Comparison of ENCODE assay signal across 2 cellular contexts in the genomic region with DNA sequence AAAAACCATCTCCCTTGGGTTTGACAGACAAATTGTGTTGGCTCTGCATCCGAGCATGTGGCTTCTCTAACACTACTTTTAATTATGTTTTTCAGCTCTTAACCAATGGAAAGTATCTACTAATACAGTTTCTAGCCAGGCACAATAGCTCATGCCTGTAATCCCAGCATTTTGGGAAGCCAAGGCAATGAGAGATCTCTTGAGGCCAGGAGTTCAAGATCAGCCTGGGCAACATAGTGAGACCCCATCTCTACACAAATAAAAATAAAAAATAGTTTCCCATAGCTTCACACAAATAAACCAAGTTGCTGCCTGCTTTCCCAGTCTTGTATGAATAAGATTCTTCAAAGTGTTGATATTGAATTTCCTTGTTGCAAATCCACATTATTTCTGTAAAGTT.
TF ChIP-seq lines count a peak whose summit lies in the region.

No MANE protein-coding gene starts in this region.

TF ChIP-seq in IMR-90, 13 proteins besides CTCF, POLR2A, EP300 and RAD21:
- no peak for TF ChIP-seq BHLHE40 (IDR thresholded peaks at IDR 0.05; ENCODE audit: low read depth, low read length)

TF ChIP-seq in K562, 482 proteins besides CTCF, POLR2A, EP300 and RAD21:
- peak; percentile 34 for TF ChIP-seq RBM25 (IDR thresholded peaks at IDR 0.05; ENCODE audit: low read depth, low read length, severe bottlenecking)
- TF ChIP-seq ZNF121 (CRISPR knock-in tag; conservative IDR thresholded peaks at IDR 0.05) = peak; percentile 50; the same call in 1 of the 2 replicates
- TF ChIP-seq, protein P1, sequence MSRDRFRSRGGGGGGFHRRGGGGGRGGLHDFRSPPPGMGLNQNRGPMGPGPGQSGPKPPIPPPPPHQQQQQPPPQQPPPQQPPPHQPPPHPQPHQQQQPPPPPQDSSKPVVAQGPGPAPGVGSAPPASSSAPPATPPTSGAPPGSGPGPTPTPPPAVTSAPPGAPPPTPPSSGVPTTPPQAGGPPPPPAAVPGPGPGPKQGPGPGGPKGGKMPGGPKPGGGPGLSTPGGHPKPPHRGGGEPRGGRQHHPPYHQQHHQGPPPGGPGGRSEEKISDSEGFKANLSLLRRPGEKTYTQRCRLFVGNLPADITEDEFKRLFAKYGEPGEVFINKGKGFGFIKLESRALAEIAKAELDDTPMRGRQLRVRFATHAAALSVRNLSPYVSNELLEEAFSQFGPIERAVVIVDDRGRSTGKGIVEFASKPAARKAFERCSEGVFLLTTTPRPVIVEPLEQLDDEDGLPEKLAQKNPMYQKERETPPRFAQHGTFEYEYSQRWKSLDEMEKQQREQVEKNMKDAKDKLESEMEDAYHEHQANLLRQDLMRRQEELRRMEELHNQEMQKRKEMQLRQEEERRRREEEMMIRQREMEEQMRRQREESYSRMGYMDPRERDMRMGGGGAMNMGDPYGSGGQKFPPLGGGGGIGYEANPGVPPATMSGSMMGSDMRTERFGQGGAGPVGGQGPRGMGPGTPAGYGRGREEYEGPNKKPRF (IDR thresholded peaks at IDR 0.05; ENCODE audit: low read depth, low read length) = no peak
- TF ChIP-seq NCOA4 (IDR thresholded peaks at IDR 0.05; ENCODE audit: partially characterized antibody) = no peak
